18 cellular contexts compared by ENCODE assay signal in the genomic region with DNA sequence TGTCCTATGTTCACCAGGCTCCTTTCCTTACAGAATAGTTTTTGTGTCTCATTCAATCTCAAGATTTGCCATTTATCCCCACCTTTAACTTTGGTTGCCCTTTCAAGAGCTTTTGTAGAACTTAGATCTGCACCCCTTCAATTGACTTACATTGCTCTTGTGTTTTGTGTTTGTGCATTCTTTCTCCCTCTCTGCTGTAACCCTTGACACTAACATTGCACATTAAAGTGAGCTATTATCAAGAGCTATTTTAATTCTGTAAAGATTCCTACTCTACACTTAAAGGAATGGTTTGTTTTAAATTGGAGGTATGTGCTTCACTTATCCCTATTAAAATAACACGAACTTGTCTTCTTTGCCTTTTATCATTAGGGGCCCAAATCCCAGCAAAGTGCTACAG.
"Had no signal": no experiment of that assay in that cellular context is flagged by ENCODE, and none has a peak within 500 bp of the region (broad histone marks: within the 10 kb centered on the region; RNA-seq: fewer than 3 reads in every experiment).

No MANE protein-coding gene starts in this region.

- H3K9me3 ChIP-seq: spleen, testis, tibial nerve, uterus had no signal

- H3K36me3 ChIP-seq: spleen, tibial nerve, uterus had no signal

- ATAC-seq: foreskin keratinocyte; naive thymus-derived CD8-positive, alpha-beta T cell; stimulated activated naive B cell treated with anti-CD40 and anti-IgM and Interleukin-4, amounts not matched to agents 10 μg/mL and 1 μg/mL and 100 μg/mL, for 72 hours; stimulated activated naive CD8-positive, alpha-beta T cell treated with anti-CD3 and anti-CD28 coated beads, Interleukin-15, amount 100 ng/mL, for 72 hours had no signal

- DNase-seq: effector CD4-positive, alpha-beta T cell; endodermal cell; erythroblast; foreskin keratinocyte; kidney; mammary epithelial cell; naive thymus-derived CD8-positive, alpha-beta T cell; posterior cingulate gyrus; spleen; stimulated activated CD4-positive, alpha-beta T cell treated with anti-CD3 and anti-CD28 coated beads, Interleukin-15, amount 100 ng/mL, for 24 hours; stimulated activated CD4-positive, alpha-beta T cell treated with anti-CD3 and anti-CD28 coated beads, Interleukin-1b, Interleukin-23, amount 100 ng/mL, for 48 hours; stimulated activated CD4-positive, alpha-beta T cell treated with anti-CD3 and anti-CD28 coated beads, Interleukin-4, amount 100 ng/mL, for 24 hours; stimulated activated naive B cell treated with anti-CD40 and anti-IgM and Interleukin-4, amounts not matched to agents 10 μg/mL and 1 μg/mL and 100 μg/mL, for 72 hours; stimulated activated naive CD8-positive, alpha-beta T cell treated with anti-CD3 and anti-CD28 coated beads, Interleukin-15, amount 100 ng/mL, for 72 hours; testis had no signal

- H3K27me3 Mint-ChIP-seq: naive thymus-derived CD8-positive, alpha-beta T cell; stimulated activated naive CD8-positive, alpha-beta T cell treated with anti-CD3 and anti-CD28 coated beads, Interleukin-15, amount 100 ng/mL, for 72 hours had no signal

- H3K4me3 Mint-ChIP-seq: endodermal cell; naive thymus-derived CD8-positive, alpha-beta T cell; stimulated activated naive B cell treated with anti-CD40 and anti-IgM and Interleukin-4, amounts not matched to agents 10 μg/mL and 1 μg/mL and 100 μg/mL, for 72 hours; stimulated activated naive CD8-positive, alpha-beta T cell treated with anti-CD3 and anti-CD28 coated beads, Interleukin-15, amount 100 ng/mL, for 72 hours had no signal

- H3K9me3 Mint-ChIP-seq: endodermal cell; naive thymus-derived CD8-positive, alpha-beta T cell; stimulated activated naive B cell treated with anti-CD40 and anti-IgM and Interleukin-4, amounts not matched to agents 10 μg/mL and 1 μg/mL and 100 μg/mL, for 72 hours; stimulated activated naive CD8-positive, alpha-beta T cell treated with anti-CD3 and anti-CD28 coated beads, Interleukin-15, amount 100 ng/mL, for 72 hours had no signal

- H3K27ac Mint-ChIP-seq: naive thymus-derived CD8-positive, alpha-beta T cell; stimulated activated naive B cell treated with anti-CD40 and anti-IgM and Interleukin-4, amounts not matched to agents 10 μg/mL and 1 μg/mL and 100 μg/mL, for 72 hours; stimulated activated naive CD8-positive, alpha-beta T cell treated with anti-CD3 and anti-CD28 coated beads, Interleukin-15, amount 100 ng/mL, for 72 hours had no signal

- H3K27ac ChIP-seq: coronary artery, foreskin keratinocyte, spleen, tibial nerve, uterus had no signal

- H3K27me3 ChIP-seq: foreskin keratinocyte, spleen, testis, tibial nerve, uterus had no signal

- H3K4me1 Mint-ChIP-seq: naive thymus-derived CD8-positive, alpha-beta T cell; stimulated activated naive B cell treated with anti-CD40 and anti-IgM and Interleukin-4, amounts not matched to agents 10 μg/mL and 1 μg/mL and 100 μg/mL, for 72 hours; stimulated activated naive CD8-positive, alpha-beta T cell treated with anti-CD3 and anti-CD28 coated beads, Interleukin-15, amount 100 ng/mL, for 72 hours had no signal

- H3K4me3 ChIP-seq: coronary artery, spleen, testis, tibial nerve, uterus had no signal

- H3K4me1 ChIP-seq: foreskin keratinocyte, spleen, tibial nerve, uterus had no signal

- H3K36me3 Mint-ChIP-seq: stimulated activated naive B cell treated with anti-CD40 and anti-IgM and Interleukin-4, amounts not matched to agents 10 μg/mL and 1 μg/mL and 100 μg/mL, for 72 hours had no signal
